In genomic region chr7:44018857-44019807, GRCh38 we compare ENCODE assay signal across 1 cellular context.
TF ChIP-seq lines count a peak whose summit lies in the region.

No MANE protein-coding gene starts in this region.

TF ChIP-seq in GM12878, 131 proteins besides CTCF, POLR2A, EP300 and RAD21 (continued from another document):
- peak; percentile 53 for TF ChIP-seq ZNF687 (IDR thresholded peaks at IDR 0.05)
